22 cellular contexts compared by ENCODE assay signal in genomic region chr12:86838264-86838663, GRCh38.
"Had no signal": no experiment of that assay in that cellular context is flagged by ENCODE, and none has a peak within 500 bp of the region (broad histone marks: within the 10 kb centered on the region; RNA-seq: fewer than 3 reads in every experiment).

No MANE protein-coding gene starts in this region.

- H3K36me3 ChIP-seq: adrenal gland had no signal

- H3K4me1 Mint-ChIP-seq: activated naive CD8-positive, alpha-beta T cell treated with anti-CD3 and anti-CD28 coated beads, Interleukin-2, amount 10 ng/mL, durations not matched to agents 7 days and 5 days had no signal

- ATAC-seq: activated CD4-positive, CD25-positive, alpha-beta regulatory T cell treated with anti-CD3 and anti-CD28 coated beads, Interleukin-2, amount 50 U/mL, for 24 hours; activated CD8-positive, alpha-beta T cell treated with anti-CD3 and anti-CD28 coated beads, Interleukin-2, amount 10 ng/mL, durations not matched to agents 7 days and 5 days; PC-3 had no signal

- H3K4me3 Mint-ChIP-seq: activated CD8-positive, alpha-beta T cell treated with anti-CD3 and anti-CD28 coated beads, Interleukin-2, amount 10 ng/mL, durations not matched to agents 7 days and 5 days; activated naive CD8-positive, alpha-beta T cell treated with anti-CD3 and anti-CD28 coated beads, Interleukin-2, amount 10 ng/mL, durations not matched to agents 7 days and 5 days; T-helper 1 cell treated with Interleukin-12 subunit alpha and Interleukin-12 subunit beta and Interleukin-4 antibody, amounts not matched to agents 30 μg/mL and 1 μg/mL, for 36 hours had no signal

- H3K36me3 Mint-ChIP-seq: activated naive CD8-positive, alpha-beta T cell treated with anti-CD3 and anti-CD28 coated beads, Interleukin-2, amount 10 ng/mL, durations not matched to agents 7 days and 5 days had no signal

- H3K27me3 ChIP-seq: adrenal gland had no signal

- H3K27ac ChIP-seq: adrenal gland had no signal

- H3K27me3 Mint-ChIP-seq: activated naive CD8-positive, alpha-beta T cell treated with anti-CD3 and anti-CD28 coated beads, Interleukin-2, amount 10 ng/mL, durations not matched to agents 7 days and 5 days had no signal

- H3K4me1 ChIP-seq: adrenal gland had no signal

- H3K4me3 ChIP-seq: adrenal gland had no signal

- H3K27ac Mint-ChIP-seq: activated CD8-positive, alpha-beta T cell treated with anti-CD3 and anti-CD28 coated beads, Interleukin-2, amount 10 ng/mL, durations not matched to agents 7 days and 5 days; activated naive CD8-positive, alpha-beta T cell treated with anti-CD3 and anti-CD28 coated beads, Interleukin-2, amount 10 ng/mL, durations not matched to agents 7 days and 5 days; T-helper 1 cell treated with Interleukin-12 subunit alpha and Interleukin-12 subunit beta and Interleukin-4 antibody, amounts not matched to agents 30 μg/mL and 1 μg/mL, for 36 hours had no signal

- DNase-seq: activated CD4-positive, alpha-beta T cell treated with anti-CD3 and anti-CD28 coated beads for 4 hours; activated CD4-positive, alpha-beta T cell treated with anti-CD3 and anti-CD28 coated beads, Interleukin-2, amount 50 U/mL, for 4 hours; activated CD8-positive, alpha-beta memory T cell treated with anti-CD3 and anti-CD28 coated beads, Interleukin-2, amount 50 U/mL, for 48 hours; activated CD8-positive, alpha-beta T cell treated with anti-CD3 and anti-CD28 coated beads, Interleukin-2, amount 10 ng/mL, durations not matched to agents 7 days and 5 days; activated naive CD4-positive, alpha-beta T cell treated with anti-CD3 and anti-CD28 coated beads, Interleukin-2, amount 50 U/mL, for 16 hours; activated naive CD8-positive, alpha-beta T cell treated with anti-CD3 and anti-CD28 coated beads, Interleukin-2, amount 10 ng/mL, durations not matched to agents 7 days and 5 days; activated T-cell treated with anti-CD3 and anti-CD28 coated beads, Interleukin-2, amount 50 U/mL, for 1 hour; adrenal gland; central memory CD4-positive, alpha-beta T cell; Kasumi-1; NCI-H1048; NCI-H146; NCI-H187 treated with DMSO at 0.1 percent for 48 hours; NCI-H2081 treated with DMSO at 0.1 percent for 48 hours; NCI-H2171; NCI-H510A treated with DMSO at 0.1 percent for 48 hours; PC-3; SHP77 treated with DMSO at 0.1 percent for 48 hours had no signal

- FAIRE-seq: bronchial epithelial cell, RCC 7860 had no signal

- H3K9me3 ChIP-seq: adrenal gland had no signal
